ENCODE assay signal across 8 cellular contexts in the genomic region with DNA sequence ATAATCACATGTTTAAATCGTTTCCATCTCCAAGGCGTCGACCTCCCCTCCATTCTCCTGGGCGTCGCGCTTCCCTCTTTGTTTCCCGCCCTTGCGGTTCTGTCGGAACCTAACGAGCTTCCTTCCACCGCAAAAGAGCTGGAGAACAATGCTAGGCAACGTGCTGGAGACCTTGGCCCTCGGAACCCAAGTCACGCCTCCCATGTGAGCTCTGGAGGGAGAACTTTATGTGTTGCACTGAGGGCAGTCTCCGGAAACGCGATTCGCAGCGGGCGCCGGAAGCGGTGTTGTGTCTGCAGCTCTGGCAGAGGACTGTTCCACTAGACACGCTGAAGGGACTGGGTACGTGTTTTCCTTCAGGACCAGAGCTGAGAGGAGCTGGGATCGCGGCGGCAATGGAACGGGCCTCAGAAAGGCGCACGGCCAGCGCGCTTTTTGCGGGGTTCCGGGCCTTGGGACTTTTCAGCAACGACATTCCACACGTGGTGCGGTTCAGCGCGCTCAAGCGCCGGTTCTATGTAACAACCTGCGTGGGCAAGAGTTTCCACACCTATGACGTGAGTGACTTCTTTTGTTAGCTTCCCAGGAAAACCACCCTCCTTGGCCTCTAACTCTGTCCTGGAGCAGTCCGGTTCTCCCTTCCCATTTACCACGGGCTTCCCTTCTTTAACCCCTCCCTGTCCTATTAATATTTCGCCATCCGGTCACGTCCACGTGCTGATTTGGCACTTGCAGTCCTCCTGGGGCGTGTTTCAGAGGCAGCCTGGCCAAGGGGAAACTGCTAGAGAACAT. TPM values are rescaled to one million over a fixed set of nuclear protein-coding genes. Genes with fewer than 3 reads are reported as not detected.
A peak's percentile ranks its signal among the peaks of the same experiment; 100 is the strongest.
DNase-seq lines count a peak whose midpoint lies in the region; ATAC-seq and TF ChIP-seq lines count a peak whose summit lies in the region.

A gene (plus strand): TSS at position 287 of the 792 bp plus-strand sequence. CDS start 109 bp downstream, at position 396.

- H3K4me3 Mint-ChIP-seq in activated naive CD4-positive, alpha-beta T cell treated with anti-CD3 and anti-CD28 coated beads, Interleukin-2, amount 50 U/mL, for 24 hours: peak within 1 kb of the TSS; percentile 95

- peak; percentile 92 for ATAC-seq in HG02623 (IDR thresholded peaks at IDR 0.05; ENCODE audit: unreplicated experiment)
- peak; percentile 99 for ATAC-seq in SK-N-SH treated with all-trans-retinoic acid at 6 μM for 48 hours

- peaks cover 20% of the 10 kb centered on the region for H3K36me3 Mint-ChIP-seq in activated naive CD4-positive, alpha-beta T cell treated with anti-CD3 and anti-CD28 coated beads, Interleukin-2, amount 50 U/mL, for 24 hours

- H3K4me1 Mint-ChIP-seq in activated naive CD4-positive, alpha-beta T cell treated with anti-CD3 and anti-CD28 coated beads, Interleukin-2, amount 50 U/mL, for 24 hours: peaks cover 40% of the 10 kb centered on the region

- H3K9me3 Mint-ChIP-seq in activated naive CD4-positive, alpha-beta T cell treated with anti-CD3 and anti-CD28 coated beads, Interleukin-2, amount 50 U/mL, for 24 hours: peaks cover 4% of the 10 kb centered on the region

- POLR2A ChIA-PET in GM10248 (lab: Yijun Ruan, JAX): no interaction called here

- H3K27me3 Mint-ChIP-seq in activated naive CD4-positive, alpha-beta T cell treated with anti-CD3 and anti-CD28 coated beads, Interleukin-2, amount 50 U/mL, for 24 hours: peaks cover 6% of the 10 kb centered on the region

- TF ChIP-seq CTCF in GM10248 (IDR thresholded peaks at IDR 0.05; ENCODE audit: control extremely low read depth, extremely low read depth, low read depth, missing control alignments): no peak

- CTCF ChIA-PET in GM10248 (lab: Yijun Ruan, JAX): interaction anchor here (1.1 to 1.8 kb wide), 6 partner anchors 12 to 579 kb away, joined by 3 to 4 read pairs (median 3); no protein-coding TSS in a partner anchor

- DNase-seq in GM10248 (ENCODE audit: extremely low spot score) (peak; percentile 86), NCI-H1092 treated with DMSO at 0.1 percent for 48 hours (lab: John Stamatoyannopoulos, UW) (peak; percentile 81), glomerular endothelial cell (ENCODE audit: extremely low read depth, low read depth, low spot score) (peak; percentile 77), nucleus accumbens (lab: John Stamatoyannopoulos, UW) (peak; percentile 38 to 93 (median 85)), superior temporal gyrus (ENCODE audit: extremely low spot score) (peak; percentile 95)

- peak within 1 kb of the TSS; percentile 97 for H3K27ac Mint-ChIP-seq in activated naive CD4-positive, alpha-beta T cell treated with anti-CD3 and anti-CD28 coated beads, Interleukin-2, amount 50 U/mL, for 24 hours

TF ChIP-seq in SK-N-SH treated with all-trans-retinoic acid at 6 μM for 48 hours, 23 proteins besides CTCF, POLR2A, EP300 and RAD21 (continues in another document):
- TF ChIP-seq PPARA (CRISPR knock-in tag; IDR thresholded peaks at IDR 0.05; ENCODE audit: borderline replicate concordance) (0 out of 2 replicates have a peak, but pooled peaks have one; percentile 24), ZNF8 (CRISPR knock-in tag; IDR thresholded peaks at IDR 0.05) (peak; percentile 31; the same call in 1 of the 2 replicates), GLIS3 (CRISPR knock-in tag; IDR thresholded peaks at IDR 0.05) (no peak), BACH2 (CRISPR knock-in tag; IDR thresholded peaks at IDR 0.05; ENCODE audit: borderline replicate concordance) (no peak), CSDC2 (CRISPR knock-in tag; IDR thresholded peaks at IDR 0.05) (no peak), ZC3H10 (CRISPR knock-in tag; IDR thresholded peaks at IDR 0.05) (no peak), TOX (CRISPR knock-in tag; IDR thresholded peaks at IDR 0.05; ENCODE audit: borderline replicate concordance) (no peak), ZFP30 (CRISPR knock-in tag; IDR thresholded peaks at IDR 0.05) (peak; percentile 43; the same call in 1 of the 2 replicates), OSR1 (CRISPR knock-in tag; IDR thresholded peaks at IDR 0.05) (no peak), ZNF565 (CRISPR knock-in tag; conservative IDR thresholded peaks at IDR 0.05; ENCODE audit: low read depth) (peak; percentile 71; the same call in 1 of the 2 replicates), ZFP3 (CRISPR knock-in tag; IDR thresholded peaks at IDR 0.05) (0 out of 2 replicates have a peak, but pooled peaks have one; percentile 59), ARNTL (CRISPR knock-in tag; IDR thresholded peaks at IDR 0.05; ENCODE audit: borderline replicate concordance, low read depth) (no peak), TCF4 (CRISPR knock-in tag; IDR thresholded peaks at IDR 0.05; ENCODE audit: borderline replicate concordance) (no peak), ESRRG (CRISPR knock-in tag; IDR thresholded peaks at IDR 0.05) (no peak), ZNF70 (CRISPR knock-in tag; IDR thresholded peaks at IDR 0.05) (peak; percentile 14; the same call in 1 of the 2 replicates)
- TF ChIP-seq, protein P1, sequence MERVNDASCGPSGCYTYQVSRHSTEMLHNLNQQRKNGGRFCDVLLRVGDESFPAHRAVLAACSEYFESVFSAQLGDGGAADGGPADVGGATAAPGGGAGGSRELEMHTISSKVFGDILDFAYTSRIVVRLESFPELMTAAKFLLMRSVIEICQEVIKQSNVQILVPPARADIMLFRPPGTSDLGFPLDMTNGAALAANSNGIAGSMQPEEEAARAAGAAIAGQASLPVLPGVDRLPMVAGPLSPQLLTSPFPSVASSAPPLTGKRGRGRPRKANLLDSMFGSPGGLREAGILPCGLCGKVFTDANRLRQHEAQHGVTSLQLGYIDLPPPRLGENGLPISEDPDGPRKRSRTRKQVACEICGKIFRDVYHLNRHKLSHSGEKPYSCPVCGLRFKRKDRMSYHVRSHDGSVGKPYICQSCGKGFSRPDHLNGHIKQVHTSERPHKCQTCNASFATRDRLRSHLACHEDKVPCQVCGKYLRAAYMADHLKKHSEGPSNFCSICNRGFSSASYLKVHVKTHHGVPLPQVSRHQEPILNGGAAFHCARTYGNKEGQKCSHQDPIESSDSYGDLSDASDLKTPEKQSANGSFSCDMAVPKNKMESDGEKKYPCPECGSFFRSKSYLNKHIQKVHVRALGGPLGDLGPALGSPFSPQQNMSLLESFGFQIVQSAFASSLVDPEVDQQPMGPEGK (CRISPR knock-in tag; IDR thresholded peaks at IDR 0.05; ENCODE audit: borderline replicate concordance): no peak
- TF ChIP-seq, protein P2, sequence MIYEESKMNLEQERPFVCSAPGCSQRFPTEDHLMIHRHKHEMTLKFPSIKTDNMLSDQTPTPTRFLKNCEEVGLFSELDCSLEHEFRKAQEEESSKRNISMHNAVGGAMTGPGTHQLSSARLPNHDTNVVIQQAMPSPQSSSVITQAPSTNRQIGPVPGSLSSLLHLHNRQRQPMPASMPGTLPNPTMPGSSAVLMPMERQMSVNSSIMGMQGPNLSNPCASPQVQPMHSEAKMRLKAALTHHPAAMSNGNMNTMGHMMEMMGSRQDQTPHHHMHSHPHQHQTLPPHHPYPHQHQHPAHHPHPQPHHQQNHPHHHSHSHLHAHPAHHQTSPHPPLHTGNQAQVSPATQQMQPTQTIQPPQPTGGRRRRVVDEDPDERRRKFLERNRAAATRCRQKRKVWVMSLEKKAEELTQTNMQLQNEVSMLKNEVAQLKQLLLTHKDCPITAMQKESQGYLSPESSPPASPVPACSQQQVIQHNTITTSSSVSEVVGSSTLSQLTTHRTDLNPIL (CRISPR knock-in tag; IDR thresholded peaks at IDR 0.05; ENCODE audit: low read depth): no peak
- TF ChIP-seq, protein P3, sequence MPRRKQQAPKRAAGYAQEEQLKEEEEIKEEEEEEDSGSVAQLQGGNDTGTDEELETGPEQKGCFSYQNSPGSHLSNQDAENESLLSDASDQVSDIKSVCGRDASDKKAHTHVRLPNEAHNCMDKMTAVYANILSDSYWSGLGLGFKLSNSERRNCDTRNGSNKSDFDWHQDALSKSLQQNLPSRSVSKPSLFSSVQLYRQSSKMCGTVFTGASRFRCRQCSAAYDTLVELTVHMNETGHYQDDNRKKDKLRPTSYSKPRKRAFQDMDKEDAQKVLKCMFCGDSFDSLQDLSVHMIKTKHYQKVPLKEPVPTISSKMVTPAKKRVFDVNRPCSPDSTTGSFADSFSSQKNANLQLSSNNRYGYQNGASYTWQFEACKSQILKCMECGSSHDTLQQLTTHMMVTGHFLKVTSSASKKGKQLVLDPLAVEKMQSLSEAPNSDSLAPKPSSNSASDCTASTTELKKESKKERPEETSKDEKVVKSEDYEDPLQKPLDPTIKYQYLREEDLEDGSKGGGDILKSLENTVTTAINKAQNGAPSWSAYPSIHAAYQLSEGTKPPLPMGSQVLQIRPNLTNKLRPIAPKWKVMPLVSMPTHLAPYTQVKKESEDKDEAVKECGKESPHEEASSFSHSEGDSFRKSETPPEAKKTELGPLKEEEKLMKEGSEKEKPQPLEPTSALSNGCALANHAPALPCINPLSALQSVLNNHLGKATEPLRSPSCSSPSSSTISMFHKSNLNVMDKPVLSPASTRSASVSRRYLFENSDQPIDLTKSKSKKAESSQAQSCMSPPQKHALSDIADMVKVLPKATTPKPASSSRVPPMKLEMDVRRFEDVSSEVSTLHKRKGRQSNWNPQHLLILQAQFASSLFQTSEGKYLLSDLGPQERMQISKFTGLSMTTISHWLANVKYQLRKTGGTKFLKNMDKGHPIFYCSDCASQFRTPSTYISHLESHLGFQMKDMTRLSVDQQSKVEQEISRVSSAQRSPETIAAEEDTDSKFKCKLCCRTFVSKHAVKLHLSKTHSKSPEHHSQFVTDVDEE (CRISPR knock-in tag; IDR thresholded peaks at IDR 0.05): peak; percentile 53; the same call in 1 of the 2 replicates
- TF ChIP-seq, protein P4, sequence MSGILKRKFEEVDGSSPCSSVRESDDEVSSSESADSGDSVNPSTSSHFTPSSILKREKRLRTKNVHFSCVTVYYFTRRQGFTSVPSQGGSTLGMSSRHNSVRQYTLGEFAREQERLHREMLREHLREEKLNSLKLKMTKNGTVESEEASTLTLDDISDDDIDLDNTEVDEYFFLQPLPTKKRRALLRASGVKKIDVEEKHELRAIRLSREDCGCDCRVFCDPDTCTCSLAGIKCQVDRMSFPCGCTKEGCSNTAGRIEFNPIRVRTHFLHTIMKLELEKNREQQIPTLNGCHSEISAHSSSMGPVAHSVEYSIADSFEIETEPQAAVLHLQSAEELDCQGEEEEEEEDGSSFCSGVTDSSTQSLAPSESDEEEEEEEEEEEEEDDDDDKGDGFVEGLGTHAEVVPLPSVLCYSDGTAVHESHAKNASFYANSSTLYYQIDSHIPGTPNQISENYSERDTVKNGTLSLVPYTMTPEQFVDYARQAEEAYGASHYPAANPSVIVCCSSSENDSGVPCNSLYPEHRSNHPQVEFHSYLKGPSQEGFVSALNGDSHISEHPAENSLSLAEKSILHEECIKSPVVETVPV (CRISPR knock-in tag; IDR thresholded peaks at IDR 0.05): no peak

RNA-seq across cellular contexts. Expression of the gene that starts here (rescaled TPM):
- total RNA-seq in glomerular endothelial cell: 26.3 and 28.0 TPM in 2 replicates

Comparison
In these comparisons a context has a peak if more than half of its experiments do, and no peak if none do; other contexts are left out.
1. Peak in every context shown above with its lines: DNase-seq and ATAC-seq.